In genomic region chr4:76950052-76950845, GRCh38 we compare ENCODE assay signal across 8 cellular contexts. TPM values are rescaled to one million over a fixed set of nuclear protein-coding genes. Genes with fewer than 3 reads are reported as not detected.
A peak's percentile ranks its signal among the peaks of the same experiment; 100 is the strongest.
DNase-seq lines count a peak whose midpoint lies in the region; ATAC-seq and TF ChIP-seq lines count a peak whose summit lies in the region.

No MANE protein-coding gene starts in this region.

- H3K27ac ChIP-seq in temporal lobe (ENCODE audit: low read depth, low read length): peak overlapping the region; percentile 68

- H3K4me1 Mint-ChIP-seq in activated T-helper 17 cell treated with anti-CD3 and anti-CD28 coated beads, Interleukin-2, amount 50 U/mL, for 72 hours: peaks cover 5% of the 10 kb centered on the region
- peaks cover 68% of the 10 kb centered on the region for H3K4me1 Mint-ChIP-seq in nephron

- H3K4me3 Mint-ChIP-seq in activated T-helper 17 cell treated with anti-CD3 and anti-CD28 coated beads, Interleukin-2, amount 50 U/mL, for 72 hours: peak overlapping the region; percentile 79
- peak overlapping the region; percentile 85 to 93 (median 90) for H3K4me3 Mint-ChIP-seq in nephron

- peak overlapping the region; percentile 90 for H3K4me3 ChIP-seq in fibroblast of pulmonary artery (replicated peaks; ENCODE audit: low read depth, low read length)

- peak overlapping the region; percentile 83 for H3K27ac Mint-ChIP-seq in activated T-helper 17 cell treated with anti-CD3 and anti-CD28 coated beads, Interleukin-2, amount 50 U/mL, for 72 hours
- peak overlapping the region; percentile 89 to 91 (median 91) for H3K27ac Mint-ChIP-seq in nephron

- no peaks in the 10 kb centered on the region for H3K36me3 Mint-ChIP-seq in activated T-helper 17 cell treated with anti-CD3 and anti-CD28 coated beads, Interleukin-2, amount 50 U/mL, for 72 hours (ENCODE audit: low read depth)
- H3K36me3 Mint-ChIP-seq in nephron (ENCODE audit: low read depth): peaks cover 38% of the 10 kb centered on the region

- DNase-seq in NK-92 treated with Interleukin-12 subunit alpha and Interleukin-12 subunit beta, amount 100 ng/mL, for 24 hours (lab: John Stamatoyannopoulos, UW): peak; percentile 11
- DNase-seq in NK-92 (lab: John Stamatoyannopoulos, UW; ENCODE audit: unreplicated experiment): no peak
- peak; percentile 72 for DNase-seq in OCI-M1 (lab: John Stamatoyannopoulos, UW)
- DNase-seq in fibroblast of pulmonary artery (ENCODE audit: low read depth): peak; percentile 44

- no peaks in the 10 kb centered on the region for H3K27me3 Mint-ChIP-seq in activated T-helper 17 cell treated with anti-CD3 and anti-CD28 coated beads, Interleukin-2, amount 50 U/mL, for 72 hours
- H3K27me3 Mint-ChIP-seq in nephron (ENCODE audit: low read depth): no peaks in the 10 kb centered on the region

- ATAC-seq in HG02885 (IDR thresholded peaks at IDR 0.05; ENCODE audit: poor library complexity, unreplicated experiment): peak; percentile 30
- ATAC-seq in activated T-helper 17 cell treated with anti-CD3 and anti-CD28 coated beads, Interleukin-2, amount 50 U/mL, for 72 hours (replicated peaks): peak; percentile 56

- H3K9me3 Mint-ChIP-seq in activated T-helper 17 cell treated with anti-CD3 and anti-CD28 coated beads, Interleukin-2, amount 50 U/mL, for 72 hours: no peaks in the 10 kb centered on the region
- H3K9me3 Mint-ChIP-seq in nephron: peaks cover 2% of the 10 kb centered on the region

- no peak for TF ChIP-seq CTCF in fibroblast of pulmonary artery (IDR thresholded peaks at IDR 0.05; ENCODE audit: low read length, missing control alignments)
- TF ChIP-seq CTCF in nephron (IDR thresholded peaks at IDR 0.05; ENCODE audit: unreplicated experiment in 3 of 3): no peak

RNA-seq across cellular contexts. Expression of gene SEPTIN11, which starts 0.7 kb away (rescaled TPM):
- 10 to 100 TPM; 20.0 to 55.1 TPM for total RNA-seq in activated T-helper 17 cell treated with anti-CD3 and anti-CD28 coated beads, Interleukin-2, amount 50 U/mL, for 72 hours
- 238 TPM for total RNA-seq in temporal lobe

RNA-seq across cellular contexts. Expression of gene SOWAHB, which starts 52.3 kb away (rescaled TPM):
- total RNA-seq in activated T-helper 17 cell treated with anti-CD3 and anti-CD28 coated beads, Interleukin-2, amount 50 U/mL, for 72 hours: not detected
- 3.9 TPM for total RNA-seq in temporal lobe
